In the genomic region with DNA sequence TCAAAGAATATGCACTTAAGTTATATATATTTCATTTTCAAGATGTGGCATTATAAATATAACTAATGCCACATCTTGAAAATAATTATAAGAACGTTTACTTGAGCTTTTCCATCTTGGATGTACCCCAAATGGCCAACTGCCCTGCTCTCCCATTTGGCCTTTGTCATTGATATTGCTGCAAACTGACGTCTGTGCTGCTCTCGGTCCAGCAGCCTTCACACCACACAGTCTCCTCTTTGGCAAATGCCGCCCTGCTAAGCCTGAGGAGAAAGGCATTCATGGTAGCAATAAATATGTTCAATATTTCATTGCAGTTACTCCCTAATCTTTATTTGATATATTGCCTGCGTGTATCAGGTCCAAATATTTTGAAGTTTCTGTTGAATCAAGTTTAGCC, we compare ENCODE assay signal across 1 cellular context.
TF ChIP-seq lines count a peak whose summit lies in the region.

No MANE protein-coding gene starts in this region.

TF ChIP-seq in GM23338, 12 proteins besides CTCF, POLR2A, EP300 and RAD21 (continued from another document):
- TF ChIP-seq, protein P1, sequence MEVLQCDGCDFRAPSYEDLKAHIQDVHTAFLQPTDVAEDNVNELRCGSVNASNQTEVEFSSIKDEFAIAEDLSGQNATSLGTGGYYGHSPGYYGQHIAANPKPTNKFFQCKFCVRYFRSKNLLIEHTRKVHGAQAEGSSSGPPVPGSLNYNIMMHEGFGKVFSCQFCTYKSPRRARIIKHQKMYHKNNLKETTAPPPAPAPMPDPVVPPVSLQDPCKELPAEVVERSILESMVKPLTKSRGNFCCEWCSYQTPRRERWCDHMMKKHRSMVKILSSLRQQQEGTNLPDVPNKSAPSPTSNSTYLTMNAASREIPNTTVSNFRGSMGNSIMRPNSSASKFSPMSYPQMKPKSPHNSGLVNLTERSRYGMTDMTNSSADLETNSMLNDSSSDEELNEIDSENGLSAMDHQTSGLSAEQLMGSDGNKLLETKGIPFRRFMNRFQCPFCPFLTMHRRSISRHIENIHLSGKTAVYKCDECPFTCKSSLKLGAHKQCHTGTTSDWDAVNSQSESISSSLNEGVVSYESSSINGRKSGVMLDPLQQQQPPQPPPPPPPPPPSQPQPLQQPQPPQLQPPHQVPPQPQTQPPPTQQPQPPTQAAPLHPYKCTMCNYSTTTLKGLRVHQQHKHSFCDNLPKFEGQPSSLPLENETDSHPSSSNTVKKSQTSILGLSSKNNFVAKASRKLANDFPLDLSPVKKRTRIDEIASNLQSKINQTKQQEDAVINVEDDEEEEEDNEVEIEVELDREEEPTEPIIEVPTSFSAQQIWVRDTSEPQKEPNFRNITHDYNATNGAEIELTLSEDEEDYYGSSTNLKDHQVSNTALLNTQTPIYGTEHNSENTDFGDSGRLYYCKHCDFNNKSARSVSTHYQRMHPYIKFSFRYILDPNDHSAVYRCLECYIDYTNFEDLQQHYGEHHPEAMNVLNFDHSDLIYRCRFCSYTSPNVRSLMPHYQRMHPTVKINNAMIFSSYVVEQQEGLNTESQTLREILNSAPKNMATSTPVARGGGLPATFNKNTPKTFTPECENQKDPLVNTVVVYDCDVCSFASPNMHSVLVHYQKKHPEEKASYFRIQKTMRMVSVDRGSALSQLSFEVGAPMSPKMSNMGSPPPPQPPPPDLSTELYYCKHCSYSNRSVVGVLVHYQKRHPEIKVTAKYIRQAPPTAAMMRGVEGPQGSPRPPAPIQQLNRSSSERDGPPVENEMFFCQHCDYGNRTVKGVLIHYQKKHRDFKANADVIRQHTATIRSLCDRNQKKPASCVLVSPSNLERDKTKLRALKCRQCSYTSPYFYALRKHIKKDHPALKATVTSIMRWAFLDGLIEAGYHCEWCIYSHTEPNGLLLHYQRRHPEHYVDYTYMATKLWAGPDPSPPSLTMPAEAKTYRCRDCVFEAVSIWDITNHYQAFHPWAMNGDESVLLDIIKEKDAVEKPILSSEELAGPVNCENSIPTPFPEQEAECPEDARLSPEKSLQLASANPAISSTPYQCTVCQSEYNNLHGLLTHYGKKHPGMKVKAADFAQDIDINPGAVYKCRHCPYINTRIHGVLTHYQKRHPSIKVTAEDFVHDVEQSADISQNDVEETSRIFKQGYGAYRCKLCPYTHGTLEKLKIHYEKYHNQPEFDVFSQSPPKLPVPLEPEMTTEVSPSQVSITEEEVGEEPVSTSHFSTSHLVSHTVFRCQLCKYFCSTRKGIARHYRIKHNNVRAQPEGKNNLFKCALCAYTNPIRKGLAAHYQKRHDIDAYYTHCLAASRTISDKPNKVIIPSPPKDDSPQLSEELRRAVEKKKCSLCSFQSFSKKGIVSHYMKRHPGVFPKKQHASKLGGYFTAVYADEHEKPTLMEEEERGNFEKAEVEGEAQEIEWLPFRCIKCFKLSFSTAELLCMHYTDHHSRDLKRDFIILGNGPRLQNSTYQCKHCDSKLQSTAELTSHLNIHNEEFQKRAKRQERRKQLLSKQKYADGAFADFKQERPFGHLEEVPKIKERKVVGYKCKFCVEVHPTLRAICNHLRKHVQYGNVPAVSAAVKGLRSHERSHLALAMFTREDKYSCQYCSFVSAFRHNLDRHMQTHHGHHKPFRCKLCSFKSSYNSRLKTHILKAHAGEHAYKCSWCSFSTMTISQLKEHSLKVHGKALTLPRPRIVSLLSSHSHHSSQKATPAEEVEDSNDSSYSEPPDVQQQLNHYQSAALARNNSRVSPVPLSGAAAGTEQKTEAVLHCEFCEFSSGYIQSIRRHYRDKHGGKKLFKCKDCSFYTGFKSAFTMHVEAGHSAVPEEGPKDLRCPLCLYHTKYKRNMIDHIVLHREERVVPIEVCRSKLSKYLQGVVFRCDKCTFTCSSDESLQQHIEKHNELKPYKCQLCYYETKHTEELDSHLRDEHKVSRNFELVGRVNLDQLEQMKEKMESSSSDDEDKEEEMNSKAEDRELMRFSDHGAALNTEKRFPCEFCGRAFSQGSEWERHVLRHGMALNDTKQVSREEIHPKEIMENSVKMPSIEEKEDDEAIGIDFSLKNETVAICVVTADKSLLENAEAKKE (CRISPR knock-in tag; IDR thresholded peaks at IDR 0.05) = no peak
- no peak for TF ChIP-seq ZNF114 (CRISPR knock-in tag; IDR thresholded peaks at IDR 0.05)
